In genomic region chr5:80576383-80576782, GRCh38 we compare ENCODE assay signal across 9 cellular contexts. TPM values are rescaled to one million over a fixed set of nuclear protein-coding genes. Genes with fewer than 3 reads are reported as not detected.
"Had no signal": no experiment of that assay in that cellular context is flagged by ENCODE, and none has a peak within 500 bp of the region (broad histone marks: within the 10 kb centered on the region; RNA-seq: fewer than 3 reads in every experiment).

No MANE protein-coding gene starts in this region.

- H3K27ac Mint-ChIP-seq: GM23338, H9 had no signal

- H3K4me3 Mint-ChIP-seq: GM23338, H9 had no signal

- H3K4me3 ChIP-seq: GM23338, K562 had no signal

- H2AFZ ChIP-seq: GM23338 had no signal

- FAIRE-seq: H1, H54, HTR-8/SVneo, K562 had no signal

- H3K9me3 Mint-ChIP-seq: GM23338 had no signal

- DNase-seq: H9, HCEC 1CT, IMR-90 had no signal

- ATAC-seq: GM23338, K562 had no signal

- H3K4me1 Mint-ChIP-seq: GM23338 had no signal

- H3K4me2 ChIP-seq: GM23338 had no signal

RNA-seq across cellular contexts. Expression of gene ANKRD34B, which starts 6.3 kb away (rescaled TPM):
- total RNA-seq: HT-29, IMR-90, K562 had no signal
- polyA plus RNA-seq: IMR-90, K562 had no signal
